In genomic region chr1:18976096-18976495, GRCh38 we compare ENCODE assay signal across 32 cellular contexts.
"Had no signal": no experiment of that assay in that cellular context is flagged by ENCODE, and none has a peak within 500 bp of the region (broad histone marks: within the 10 kb centered on the region; RNA-seq: fewer than 3 reads in every experiment).

No MANE protein-coding gene starts in this region.

- H3K27me3 Mint-ChIP-seq: activated naive CD4-positive, alpha-beta T cell treated with anti-CD3 and anti-CD28 coated beads, Interleukin-2, amount 50 U/mL, for 24 hours had no signal

- DNase-seq: activated CD4-positive, alpha-beta memory T cell treated with anti-CD3 and anti-CD28 coated beads, Interleukin-2, amount 10 ng/mL, durations not matched to agents 7 days and 5 days; activated CD4-positive, alpha-beta T cell treated with anti-CD3 and anti-CD28 coated beads for 1 hour; activated CD4-positive, alpha-beta T cell treated with anti-CD3 and anti-CD28 coated beads for 36 hours; activated CD4-positive, alpha-beta T cell treated with anti-CD3 and anti-CD28 coated beads for 48 hours; activated CD4-positive, alpha-beta T cell treated with anti-CD3 and anti-CD28 coated beads, Interleukin-2, amount 10 ng/mL, durations not matched to agents 7 days and 5 days; activated CD4-positive, alpha-beta T cell treated with anti-CD3 and anti-CD28 coated beads, Interleukin-2, amount 50 U/mL, for 48 hours; activated CD4-positive, CD25-positive, alpha-beta regulatory T cell; activated CD8-positive, alpha-beta memory T cell treated with anti-CD3 and anti-CD28 coated beads for 24 hours; activated CD8-positive, alpha-beta memory T cell treated with anti-CD3 and anti-CD28 coated beads, Interleukin-2, amount 10 ng/mL, durations not matched to agents 7 days and 5 days; activated CD8-positive, alpha-beta T cell treated with anti-CD3 and anti-CD28 coated beads, Interleukin-2, amount 10 ng/mL, durations not matched to agents 7 days and 5 days; activated effector memory CD4-positive, alpha-beta T cell treated with Interleukin-2 at 50 U/mL for 16 hours; activated gamma-delta T cell; activated naive CD4-positive, alpha-beta T cell treated with anti-CD3 and anti-CD28 coated beads, Interleukin-2, amount 10 ng/mL, durations not matched to agents 7 days and 5 days; activated naive CD4-positive, alpha-beta T cell treated with Interleukin-2 at 50 U/mL for 16 hours; activated naive CD8-positive, alpha-beta T cell treated with anti-CD3 and anti-CD28 coated beads, Interleukin-2, amount 10 ng/mL, durations not matched to agents 7 days and 5 days; activated naive CD8-positive, alpha-beta T cell treated with anti-CD3 and anti-CD28 coated beads, Interleukin-2, amount 50 U/mL, for 24 hours; activated T-cell treated with anti-CD3 and anti-CD28 coated beads, Interleukin-2, amount 50 U/mL, for 24 hours; activated T-cell treated with anti-CD3 and anti-CD28 coated beads, Interleukin-2, amount 50 U/mL, for 48 hours; amygdala; anterior cingulate cortex; caudate nucleus; T-cell; T-helper 2 cell; T-helper 9 cell; WERI-Rb-1 had no signal

- H3K4me1 Mint-ChIP-seq: activated CD4-positive, alpha-beta memory T cell treated with anti-CD3 and anti-CD28 coated beads, Interleukin-2, amount 10 ng/mL, durations not matched to agents 7 days and 5 days; activated CD4-positive, alpha-beta T cell treated with anti-CD3 and anti-CD28 coated beads, Interleukin-2, amount 10 ng/mL, durations not matched to agents 7 days and 5 days; activated CD8-positive, alpha-beta memory T cell treated with anti-CD3 and anti-CD28 coated beads, Interleukin-2, amount 10 ng/mL, durations not matched to agents 7 days and 5 days; activated naive CD4-positive, alpha-beta T cell treated with anti-CD3 and anti-CD28 coated beads, Interleukin-2, amount 10 ng/mL, durations not matched to agents 7 days and 5 days; activated naive CD8-positive, alpha-beta T cell treated with anti-CD3 and anti-CD28 coated beads, Interleukin-2, amount 10 ng/mL, durations not matched to agents 7 days and 5 days; brain; WTC11 had no signal

- ATAC-seq: activated CD4-positive, alpha-beta T cell treated with anti-CD3 and anti-CD28 coated beads for 36 hours; activated CD4-positive, CD25-positive, alpha-beta regulatory T cell treated with anti-CD3 and anti-CD28 coated beads, Interleukin-2, amount 50 U/mL, for 24 hours; activated CD8-positive, alpha-beta memory T cell treated with anti-CD3 and anti-CD28 coated beads, Interleukin-2, amount 10 ng/mL, durations not matched to agents 7 days and 5 days; activated CD8-positive, alpha-beta T cell treated with anti-CD3 and anti-CD28 coated beads, Interleukin-2, amount 10 ng/mL, durations not matched to agents 7 days and 5 days; activated naive CD8-positive, alpha-beta T cell treated with anti-CD3 and anti-CD28 coated beads, Interleukin-2, amount 50 U/mL, for 24 hours; T-cell; WTC11 had no signal

- H3K4me3 Mint-ChIP-seq: activated CD4-positive, alpha-beta memory T cell treated with anti-CD3 and anti-CD28 coated beads, Interleukin-2, amount 10 ng/mL, durations not matched to agents 7 days and 5 days; activated CD4-positive, alpha-beta T cell treated with anti-CD3 and anti-CD28 coated beads for 36 hours; activated CD4-positive, alpha-beta T cell treated with anti-CD3 and anti-CD28 coated beads, Interleukin-2, amount 10 ng/mL, durations not matched to agents 7 days and 5 days; activated CD8-positive, alpha-beta memory T cell treated with anti-CD3 and anti-CD28 coated beads, Interleukin-2, amount 10 ng/mL, durations not matched to agents 7 days and 5 days; activated CD8-positive, alpha-beta T cell treated with anti-CD3 and anti-CD28 coated beads, Interleukin-2, amount 10 ng/mL, durations not matched to agents 7 days and 5 days; activated naive CD4-positive, alpha-beta T cell treated with anti-CD3 and anti-CD28 coated beads, Interleukin-2, amount 10 ng/mL, durations not matched to agents 7 days and 5 days; activated naive CD4-positive, alpha-beta T cell treated with anti-CD3 and anti-CD28 coated beads, Interleukin-2, amount 50 U/mL, for 24 hours; activated naive CD8-positive, alpha-beta T cell; activated naive CD8-positive, alpha-beta T cell treated with anti-CD3 and anti-CD28 coated beads, Interleukin-2, amount 10 ng/mL, durations not matched to agents 7 days and 5 days; activated naive CD8-positive, alpha-beta T cell treated with anti-CD3 and anti-CD28 coated beads, Interleukin-2, amount 50 U/mL, for 24 hours; activated T-cell treated with anti-CD3 and anti-CD28 coated beads, Interleukin-2, amount 50 U/mL, for 24 hours; brain; T-cell; T-helper 2 cell treated with Interferon-gamma antibody and Interleukin-4, amounts not matched to agents 5 μg/mL and 100 μg/mL, for 36 hours; WTC11 had no signal

- H3K27ac Mint-ChIP-seq: activated CD4-positive, alpha-beta memory T cell treated with anti-CD3 and anti-CD28 coated beads, Interleukin-2, amount 10 ng/mL, durations not matched to agents 7 days and 5 days; activated CD4-positive, alpha-beta T cell treated with anti-CD3 and anti-CD28 coated beads for 36 hours; activated CD4-positive, alpha-beta T cell treated with anti-CD3 and anti-CD28 coated beads, Interleukin-2, amount 10 ng/mL, durations not matched to agents 7 days and 5 days; activated CD8-positive, alpha-beta memory T cell treated with anti-CD3 and anti-CD28 coated beads, Interleukin-2, amount 10 ng/mL, durations not matched to agents 7 days and 5 days; activated CD8-positive, alpha-beta T cell treated with anti-CD3 and anti-CD28 coated beads, Interleukin-2, amount 10 ng/mL, durations not matched to agents 7 days and 5 days; activated naive CD4-positive, alpha-beta T cell treated with anti-CD3 and anti-CD28 coated beads, Interleukin-2, amount 10 ng/mL, durations not matched to agents 7 days and 5 days; activated naive CD4-positive, alpha-beta T cell treated with anti-CD3 and anti-CD28 coated beads, Interleukin-2, amount 50 U/mL, for 24 hours; activated naive CD8-positive, alpha-beta T cell; activated naive CD8-positive, alpha-beta T cell treated with anti-CD3 and anti-CD28 coated beads, Interleukin-2, amount 10 ng/mL, durations not matched to agents 7 days and 5 days; activated naive CD8-positive, alpha-beta T cell treated with anti-CD3 and anti-CD28 coated beads, Interleukin-2, amount 50 U/mL, for 24 hours; activated T-cell treated with anti-CD3 and anti-CD28 coated beads, Interleukin-2, amount 50 U/mL, for 24 hours; activated T-helper 2 cell treated with anti-CD3 and anti-CD28 coated beads, Interferon-gamma antibody, Interleukin-2, Interleukin-4, amounts not matched to agents 10 μg/mL and 5 μg/mL and 100 μg/mL, durations not matched to agents 14 hours and 24 hours and 36 hours; brain; T-cell; T-helper 2 cell treated with Interferon-gamma antibody and Interleukin-4, amounts not matched to agents 5 μg/mL and 100 μg/mL, for 36 hours; WTC11 had no signal

- H3K36me3 Mint-ChIP-seq: brain, WTC11 had no signal
